Comparison of ENCODE assay signal across 8 cellular contexts in genomic region chr17:46922804-46923635, GRCh38. TPM values are rescaled to one million over a fixed set of nuclear protein-coding genes. Genes with fewer than 3 reads are reported as not detected.
DNase-seq lines count a peak whose midpoint lies in the region; ATAC-seq, FAIRE-seq and TF ChIP-seq lines count a peak whose summit lies in the region.

Gene GOSR2, plus strand, starts transcription at chr17:46923160. Its CDS starts 33 bp downstream, at chr17:46923193.

- peak within 1 kb of the TSS; percentile 98 to 99 for H3K4me3 ChIP-seq in kidney (ENCODE audit: low read length in 2 of 2)

- peak within 1 kb of the TSS; percentile 96 for H3K27ac Mint-ChIP-seq in central memory CD8-positive, alpha-beta T cell (ENCODE audit: low read depth)

- H3K4me3 Mint-ChIP-seq in central memory CD8-positive, alpha-beta T cell = peak within 1 kb of the TSS; percentile 92

- peaks cover 3% of the 10 kb centered on the region for H3K36me3 Mint-ChIP-seq in central memory CD8-positive, alpha-beta T cell (ENCODE audit: insufficient read depth)

- DNase-seq in AG09319 (ENCODE audit: extremely low read depth, low read depth) (peak; percentile 56), NCI-H345 treated with DMSO at 0.1 percent for 48 hours (lab: John Stamatoyannopoulos, UW; ENCODE audit: unreplicated experiment) (peak; percentile 90), kidney (peak; percentile 96)
- DNase-seq in central memory CD8-positive, alpha-beta T cell (ENCODE audit: low spot score in 2 of 2) = peak; percentile 88 to 93
- DNase-seq in stimulated activated CD4-positive, alpha-beta T cell treated with anti-CD3 and anti-CD28 coated beads, Interleukin-15, amount 100 ng/mL, for 1 hour (ENCODE audit: low read depth in 1 of 2, low spot score in 1 of 2) = peak; percentile 83 to 85

- H3K9me3 Mint-ChIP-seq in central memory CD8-positive, alpha-beta T cell = no peaks in the 10 kb centered on the region

- H3K4me1 Mint-ChIP-seq in central memory CD8-positive, alpha-beta T cell = peaks cover 53% of the 10 kb centered on the region

- no peaks in the 10 kb centered on the region for H3K36me3 ChIP-seq in kidney (ENCODE audit: control insufficient read depth in 1 of 2, insufficient read depth in 2 of 2, low read length in 2 of 2)

- TF ChIP-seq CTCF in AG09319 (IDR thresholded peaks at IDR 0.05; ENCODE audit: low read depth, low read length) = no peak
- peak; percentile 0 for TF ChIP-seq CTCF in kidney (IDR thresholded peaks at IDR 0.05; ENCODE audit: borderline replicate concordance, extremely low read depth, insufficient read depth)

- ATAC-seq in GM19025 (IDR thresholded peaks at IDR 0.05; ENCODE audit: low read depth, unreplicated experiment) (peak; percentile 87), HG03280 (IDR thresholded peaks at IDR 0.05; ENCODE audit: unreplicated experiment) (peak; percentile 94)
- peak; percentile 94 for ATAC-seq in activated CD4-positive, CD25-positive, alpha-beta regulatory T cell treated with anti-CD3 and anti-CD28 coated beads, Interleukin-2, amount 50 U/mL, for 24 hours
- ATAC-seq in central memory CD8-positive, alpha-beta T cell (replicated peaks; ENCODE audit: extremely low read depth, poor library complexity, severe bottlenecking) = peak; percentile 91

- no peaks in the 10 kb centered on the region for H3K9me3 ChIP-seq in kidney (ENCODE audit: control insufficient read depth in 1 of 2, low read length in 2 of 2)

- H3K9ac ChIP-seq in kidney (ENCODE audit: low read length in 2 of 2) = peak within 1 kb of the TSS; percentile 96 to 99

- H3K27ac ChIP-seq in kidney (ENCODE audit: low read depth in 2 of 2, low read length in 2 of 2) = peak within 1 kb of the TSS; percentile 100

- intact Hi-C loops in kidney (cut with DNase I) = no loop called here

- H3K27me3 Mint-ChIP-seq in central memory CD8-positive, alpha-beta T cell = no peaks in the 10 kb centered on the region

- peaks cover 13 to 14% of the 10 kb centered on the region in 2 donors for H3K4me1 ChIP-seq in kidney (ENCODE audit: control insufficient read depth in 1 of 2, insufficient read depth in 1 of 2, low read depth in 1 of 2, low read length in 2 of 2)

- FAIRE-seq in kidney (lab: Jason Lieb, UNC) = no peak

RNA-seq across cellular contexts. Expression of gene GOSR2, which starts in this region (rescaled TPM):
- 68.2 TPM for total RNA-seq in kidney
- polyA plus RNA-seq in kidney (ENCODE audit: insufficient read depth, low read depth, low replicate concordance) = 61.4 TPM

Comparison
In these comparisons a context has a peak if more than half of its experiments do, and no peak if none do; other contexts are left out.
1. Peak in every context shown above with its lines: DNase-seq, ATAC-seq, H3K4me3 ChIP-seq and H3K27ac ChIP-seq.